9 cellular contexts compared by ENCODE assay signal in the genomic region with DNA sequence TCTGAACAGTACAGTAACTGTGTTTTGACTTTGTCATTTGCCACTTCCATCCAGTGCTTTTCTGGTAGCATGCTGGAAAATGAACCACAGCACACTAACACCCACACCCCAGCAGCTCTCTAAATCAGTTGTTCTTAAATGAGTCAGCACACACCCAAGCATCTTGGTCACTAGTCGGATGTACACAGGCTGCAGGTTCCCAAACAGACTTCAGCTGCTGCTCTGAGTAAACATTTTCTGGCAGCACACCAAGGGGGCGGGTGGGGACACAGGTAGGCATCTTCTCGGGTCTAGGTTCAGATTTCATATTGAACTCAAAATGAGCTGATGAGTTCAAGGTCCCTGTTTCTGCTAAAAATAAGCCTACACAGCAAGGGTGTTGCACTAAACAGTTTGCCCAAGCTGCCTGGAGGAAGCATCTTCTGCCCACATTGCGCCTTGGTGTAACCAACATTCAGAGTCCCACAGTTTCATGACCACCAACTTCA. TPM values are rescaled to one million over a fixed set of nuclear protein-coding genes. Genes with fewer than 3 reads are reported as not detected.
DNase-seq lines count a peak whose midpoint lies in the region; ATAC-seq and TF ChIP-seq lines count a peak whose summit lies in the region.
"Had no signal": no experiment of that assay in that cellular context is flagged by ENCODE, and none has a peak within 500 bp of the region (broad histone marks: within the 10 kb centered on the region; RNA-seq: fewer than 3 reads in every experiment).

No MANE protein-coding gene starts in this region.

- peaks cover 27% of the 10 kb centered on the region for H3K4me1 ChIP-seq in SJCRH30
- no peaks in the 10 kb centered on the region for H3K4me1 ChIP-seq in foreskin keratinocyte

- DNase-seq in GM19238 (ENCODE audit: insufficient read length, low spot score) = peak; percentile 16
- DNase-seq in SJCRH30 = peak; percentile 39 to 40
- peak in 1 of 2 donors; percentile 43 for DNase-seq in foreskin keratinocyte
- DNase-seq in WERI-Rb-1 = no peak
- DNase-seq in coronary artery (ENCODE audit: low spot score) = no peak
- no peak for DNase-seq in HK-2 (ENCODE audit: unreplicated experiment)
- DNase-seq in foreskin melanocyte = no peak

- H3K27ac ChIP-seq in SJCRH30 (no peak overlapping the region; the same call in 1 of the 2 replicates), foreskin keratinocyte (no peak overlapping the region), WERI-Rb-1 (no peak overlapping the region), coronary artery (no peak overlapping the region)

- H3K27me3 ChIP-seq in SJCRH30 (no peaks in the 10 kb centered on the region), foreskin keratinocyte (peaks cover 46% of the 10 kb centered on the region), WERI-Rb-1 (ENCODE audit: insufficient read depth, low read depth, severe bottlenecking) (no peaks in the 10 kb centered on the region)

- peak; percentile 92 for ATAC-seq in HG02938 (IDR thresholded peaks at IDR 0.05; ENCODE audit: unreplicated experiment)
- ATAC-seq in foreskin keratinocyte = peak; percentile 52

- no peak for TF ChIP-seq CTCF in foreskin keratinocyte (conservative IDR thresholded peaks at IDR 0.05)
- TF ChIP-seq CTCF in WERI-Rb-1 (IDR thresholded peaks at IDR 0.05; ENCODE audit: low read depth, low read length) = no peak
- TF ChIP-seq CTCF in coronary artery (IDR thresholded peaks at IDR 0.05) = no peak

- H3K4me3 ChIP-seq in SJCRH30 = no peak overlapping the region
- no peak overlapping the region for H3K4me3 ChIP-seq in WERI-Rb-1 (ENCODE audit: low read depth, low read length)
- H3K4me3 ChIP-seq in coronary artery = no peak overlapping the region

- H3K9me3 ChIP-seq in SJCRH30 (replicated peaks) (no peaks in the 10 kb centered on the region; the same call in 1 of the 2 replicates), WERI-Rb-1 (ENCODE audit: severe bottlenecking) (no peaks in the 10 kb centered on the region)

- no peaks in the 10 kb centered on the region for H3K36me3 ChIP-seq in SJCRH30
- no peaks in the 10 kb centered on the region for H3K36me3 ChIP-seq in WERI-Rb-1

RNA-seq across cellular contexts. Expression of a gene that starts 39.8 kb away (rescaled TPM):
- not detected in 2 replicates for total RNA-seq in SJCRH30 (2014; rRNA removed; shearing (Covaris generic))
- not detected in 2 replicates for total RNA-seq in foreskin keratinocyte
- polyA plus RNA-seq in foreskin keratinocyte = not detected in 2 replicates
- total RNA-seq: temporal lobe had no signal

Comparison
In these comparisons a context has a peak if more than half of its experiments do, and no peak if none do; other contexts are left out.
1. DNase-seq: peak in GM19238 (single experiment) and SJCRH30 (2 of 2); none in WERI-Rb-1 (single experiment), coronary artery (single experiment), HK-2 (single experiment) and foreskin melanocyte (single experiment).